ENCODE assay signal across 1 cellular context in the genomic region with DNA sequence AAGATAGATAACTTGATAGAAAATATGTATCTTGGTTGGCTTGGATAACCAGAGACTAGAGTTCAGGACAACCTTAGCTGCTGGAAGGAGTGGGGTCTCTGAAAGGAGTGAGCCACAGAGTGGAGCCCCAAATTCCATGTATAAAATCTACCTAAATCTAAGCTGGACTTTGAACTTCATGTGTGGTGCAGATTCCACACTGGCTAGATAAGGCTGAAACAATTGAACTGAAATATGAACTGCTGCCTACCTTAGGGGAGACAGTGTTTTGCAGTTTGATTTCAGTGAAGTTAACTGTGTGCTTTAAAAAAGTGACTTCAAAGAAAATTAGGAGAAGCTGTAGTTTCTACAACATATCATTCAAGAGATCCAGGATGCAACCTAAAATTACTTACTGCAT.
TF ChIP-seq lines count a peak whose summit lies in the region.

No MANE protein-coding gene starts in this region.

TF ChIP-seq in HepG2, 621 proteins besides CTCF, POLR2A, EP300 and RAD21 (continued from another document):
- TF ChIP-seq, protein P1, sequence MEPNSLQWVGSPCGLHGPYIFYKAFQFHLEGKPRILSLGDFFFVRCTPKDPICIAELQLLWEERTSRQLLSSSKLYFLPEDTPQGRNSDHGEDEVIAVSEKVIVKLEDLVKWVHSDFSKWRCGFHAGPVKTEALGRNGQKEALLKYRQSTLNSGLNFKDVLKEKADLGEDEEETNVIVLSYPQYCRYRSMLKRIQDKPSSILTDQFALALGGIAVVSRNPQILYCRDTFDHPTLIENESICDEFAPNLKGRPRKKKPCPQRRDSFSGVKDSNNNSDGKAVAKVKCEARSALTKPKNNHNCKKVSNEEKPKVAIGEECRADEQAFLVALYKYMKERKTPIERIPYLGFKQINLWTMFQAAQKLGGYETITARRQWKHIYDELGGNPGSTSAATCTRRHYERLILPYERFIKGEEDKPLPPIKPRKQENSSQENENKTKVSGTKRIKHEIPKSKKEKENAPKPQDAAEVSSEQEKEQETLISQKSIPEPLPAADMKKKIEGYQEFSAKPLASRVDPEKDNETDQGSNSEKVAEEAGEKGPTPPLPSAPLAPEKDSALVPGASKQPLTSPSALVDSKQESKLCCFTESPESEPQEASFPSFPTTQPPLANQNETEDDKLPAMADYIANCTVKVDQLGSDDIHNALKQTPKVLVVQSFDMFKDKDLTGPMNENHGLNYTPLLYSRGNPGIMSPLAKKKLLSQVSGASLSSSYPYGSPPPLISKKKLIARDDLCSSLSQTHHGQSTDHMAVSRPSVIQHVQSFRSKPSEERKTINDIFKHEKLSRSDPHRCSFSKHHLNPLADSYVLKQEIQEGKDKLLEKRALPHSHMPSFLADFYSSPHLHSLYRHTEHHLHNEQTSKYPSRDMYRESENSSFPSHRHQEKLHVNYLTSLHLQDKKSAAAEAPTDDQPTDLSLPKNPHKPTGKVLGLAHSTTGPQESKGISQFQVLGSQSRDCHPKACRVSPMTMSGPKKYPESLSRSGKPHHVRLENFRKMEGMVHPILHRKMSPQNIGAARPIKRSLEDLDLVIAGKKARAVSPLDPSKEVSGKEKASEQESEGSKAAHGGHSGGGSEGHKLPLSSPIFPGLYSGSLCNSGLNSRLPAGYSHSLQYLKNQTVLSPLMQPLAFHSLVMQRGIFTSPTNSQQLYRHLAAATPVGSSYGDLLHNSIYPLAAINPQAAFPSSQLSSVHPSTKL (CRISPR knock-in tag; IDR thresholded peaks at IDR 0.05) = 0 out of 2 replicates have a peak, but pooled peaks have one; percentile 27
